35 cellular contexts compared by ENCODE assay signal in genomic region chr3:145972851-145973250, GRCh38.
"Had no signal": no experiment of that assay in that cellular context is flagged by ENCODE, and none has a peak within 500 bp of the region (broad histone marks: within the 10 kb centered on the region; RNA-seq: fewer than 3 reads in every experiment).

No MANE protein-coding gene starts in this region.

- H3K36me3 ChIP-seq: MG63 had no signal

- H3K27me3 ChIP-seq: MG63 had no signal

- H3K9me3 ChIP-seq: MG63 had no signal

- H3K4me2 ChIP-seq: KMS-11 had no signal

- H3K4me3 ChIP-seq: MG63 had no signal

- DNase-seq: Karpas-422, Kasumi-1, MG63, MM.1S, MV-4-11, NCI-H1048, NCI-H1092, NCI-H1092 treated with DMSO at 0.1 percent for 48 hours, NCI-H1105, NCI-H1105 treated with DMSO at 0.1 percent for 48 hours, NCI-H1417, NCI-H1417 treated with DMSO at 0.1 percent for 48 hours, NCI-H1436, NCI-H1436 treated with DMSO at 0.1 percent for 48 hours, NCI-H146, NCI-H1694, NCI-H1694 treated with DMSO at 0.1 percent for 48 hours, NCI-H187, NCI-H187 treated with DMSO at 0.1 percent for 48 hours, NCI-H1930, NCI-H2029, NCI-H2029 treated with DMSO at 0.1 percent for 48 hours, NCI-H2081, NCI-H2081 treated with DMSO at 0.1 percent for 48 hours, NCI-H2107, NCI-H2171, NCI-H2171 treated with DMSO at 0.1 percent for 48 hours, NCI-H2227 treated with DMSO at 0.1 percent for 48 hours, NCI-H226, NCI-H345, NCI-H446, NCI-H446 treated with DMSO at 0.1 percent for 48 hours, NCI-H510A, NCI-H510A treated with DMSO at 0.1 percent for 48 hours had no signal

- H3K9ac ChIP-seq: KMS-11 had no signal

- H3K27ac ChIP-seq: KMS-11 had no signal
